Comparison of ENCODE assay signal across 17 cellular contexts in the genomic region with DNA sequence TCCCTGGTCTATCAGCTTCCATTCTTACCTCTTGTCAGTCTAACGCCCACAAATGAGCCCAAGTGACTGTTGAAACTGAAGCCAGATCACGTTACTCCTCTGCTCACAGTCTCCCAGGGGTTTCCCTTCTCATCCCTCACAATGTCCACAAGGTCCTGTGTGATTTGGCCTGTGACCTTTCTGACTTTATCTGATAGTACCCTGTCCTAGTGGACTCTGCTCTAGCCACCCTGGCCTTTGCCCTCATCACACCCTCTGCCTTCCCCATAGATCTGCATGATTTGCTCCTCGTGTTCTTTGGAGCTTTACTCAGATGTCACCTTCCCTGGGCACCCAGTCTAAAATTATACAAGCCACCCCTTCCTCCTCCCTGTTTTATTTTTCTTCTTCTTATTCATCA. TPM values are rescaled to one million over a fixed set of nuclear protein-coding genes. Genes with fewer than 3 reads are reported as not detected.
DNase-seq lines count a peak whose midpoint lies in the region; ATAC-seq and TF ChIP-seq lines count a peak whose summit lies in the region.
"Had no signal": no experiment of that assay in that cellular context is flagged by ENCODE, and none has a peak within 500 bp of the region (broad histone marks: within the 10 kb centered on the region; RNA-seq: fewer than 3 reads in every experiment).

No MANE protein-coding gene starts in this region.

- DNase-seq in NCI-H2107 treated with DMSO at 0.1 percent for 48 hours (lab: John Stamatoyannopoulos, UW; ENCODE audit: unreplicated experiment) (peak; percentile 44), NCI-H2107 (lab: John Stamatoyannopoulos, UW) (no peak), HuH-7.5 (ENCODE audit: low spot score) (peak; percentile 13), left lobe of liver (ENCODE audit: low spot score) (no peak), neural crest cell (ENCODE audit: low read depth, low spot score) (no peak), cardiac septum (ENCODE audit: low spot score) (no peak)
- DNase-seq: CD8-positive, alpha-beta T cell; COR-L47; DMS153; DMS79 treated with DMSO at 0.1 percent for 48 hours; EL; GOT3; H9 had no signal

- no peaks in the 10 kb centered on the region for H3K4me1 Mint-ChIP-seq in neural crest cell
- H3K4me1 Mint-ChIP-seq: CD14-positive monocyte, H9 had no signal

- TF ChIP-seq CTCF in neural crest cell (conservative IDR thresholded peaks at IDR 0.05) = no peak

- H3K27ac Mint-ChIP-seq in neural crest cell (ENCODE audit: unreplicated experiment) = peak overlapping the region; percentile 36
- H3K27ac Mint-ChIP-seq: CD8-positive, alpha-beta T cell had no signal

- H3K9me3 Mint-ChIP-seq in neural crest cell = no peaks in the 10 kb centered on the region
- H3K9me3 Mint-ChIP-seq: CD14-positive monocyte; CD8-positive, alpha-beta T cell; H9 had no signal

- no peak overlapping the region for H3K4me3 Mint-ChIP-seq in neural crest cell
- H3K4me3 Mint-ChIP-seq: CD14-positive monocyte; CD8-positive, alpha-beta T cell; H9 had no signal

- intact Hi-C loops in cardiac septum (cut with DNase I) = no loop called here

- H3K36me3 Mint-ChIP-seq in neural crest cell (ENCODE audit: low read depth) = peaks cover 15% of the 10 kb centered on the region

- no peaks in the 10 kb centered on the region for H3K27me3 Mint-ChIP-seq in neural crest cell (ENCODE audit: low read depth)

- peak; percentile 69 for ATAC-seq in left lobe of liver
- ATAC-seq in GM18873 (IDR thresholded peaks at IDR 0.05; ENCODE audit: low FRiP score, unreplicated experiment) = no peak
- ATAC-seq in GM19395 (IDR thresholded peaks at IDR 0.05; ENCODE audit: unreplicated experiment) = no peak
- ATAC-seq: CD8-positive, alpha-beta T cell had no signal

RNA-seq across cellular contexts. Expression of gene RDH12, which starts 55.5 kb away (rescaled TPM):
- 1.4 TPM for total RNA-seq in left lobe of liver
- total RNA-seq in neural crest cell = not detected in 2 replicates
- not detected for total RNA-seq in cardiac septum
- total RNA-seq: A673; CD8-positive, alpha-beta T cell had no signal

RNA-seq across cellular contexts. Expression of gene ZFYVE26, which starts 59.2 kb away (rescaled TPM):
- 9.9 TPM for total RNA-seq in left lobe of liver
- total RNA-seq in neural crest cell = 24.3 TPM in 2 replicates
- total RNA-seq in cardiac septum = 11.2 TPM

Comparison
In these comparisons a context has a peak if more than half of its experiments do, and no peak if none do; other contexts are left out.
1. DNase-seq: peak in NCI-H2107 treated with DMSO at 0.1 percent for 48 hours (single experiment) and HuH-7.5 (single experiment); none in NCI-H2107 (single experiment), left lobe of liver (single experiment), neural crest cell (single experiment) and cardiac septum (single experiment).